In the genomic region with DNA sequence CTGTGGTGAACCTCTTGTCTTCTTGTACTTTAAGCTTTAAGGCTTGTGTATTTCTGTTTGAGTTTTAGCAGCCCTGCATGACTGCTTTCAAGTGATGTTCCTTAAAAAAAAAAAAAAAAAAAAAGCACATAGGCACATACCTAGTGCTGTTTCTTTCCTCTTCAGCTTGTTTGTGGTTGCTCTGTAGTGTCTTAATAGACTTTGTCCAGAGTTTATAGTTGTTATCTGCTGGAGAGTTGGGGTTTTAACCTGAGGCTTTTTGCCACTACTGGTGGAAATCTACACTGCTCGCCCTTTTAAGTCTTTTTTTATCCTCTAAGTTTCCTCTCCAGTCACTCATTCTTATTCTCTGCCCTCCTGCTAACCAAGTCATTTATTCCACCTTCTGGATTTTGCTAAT, we compare ENCODE assay signal across 1 cellular context.
TF ChIP-seq lines count a peak whose summit lies in the region.

No MANE protein-coding gene starts in this region.

TF ChIP-seq in K562, 482 proteins besides CTCF, POLR2A, EP300 and RAD21:
- TF ChIP-seq TEAD4 (IDR thresholded peaks at IDR 0.05; ENCODE audit: low read length), result no peak
- no peak for TF ChIP-seq TEAD4 (CRISPR knock-in tag; IDR thresholded peaks at IDR 0.05; ENCODE audit: borderline replicate concordance)
- no peak for TF ChIP-seq PHB (CRISPR knock-in tag; IDR thresholded peaks at IDR 0.05)
- no peak for TF ChIP-seq RHOXF2B (CRISPR knock-in tag; conservative IDR thresholded peaks at IDR 0.05)
- no peak for TF ChIP-seq YY1 (IDR thresholded peaks at IDR 0.05; ENCODE audit: borderline replicate concordance in 1 of 3, control insufficient read depth in 1 of 3, extremely low read depth in 1 of 3, insufficient read depth in 3 of 3, insufficient read length in 1 of 3, insufficient replicate concordance in 2 of 3, low read depth in 1 of 3, low read length in 2 of 3)
- no peak for TF ChIP-seq EWSR1 (IDR thresholded peaks at IDR 0.05; ENCODE audit: borderline replicate concordance, low read depth, partially characterized antibody)
